21 cellular contexts compared by ENCODE assay signal in the genomic region with DNA sequence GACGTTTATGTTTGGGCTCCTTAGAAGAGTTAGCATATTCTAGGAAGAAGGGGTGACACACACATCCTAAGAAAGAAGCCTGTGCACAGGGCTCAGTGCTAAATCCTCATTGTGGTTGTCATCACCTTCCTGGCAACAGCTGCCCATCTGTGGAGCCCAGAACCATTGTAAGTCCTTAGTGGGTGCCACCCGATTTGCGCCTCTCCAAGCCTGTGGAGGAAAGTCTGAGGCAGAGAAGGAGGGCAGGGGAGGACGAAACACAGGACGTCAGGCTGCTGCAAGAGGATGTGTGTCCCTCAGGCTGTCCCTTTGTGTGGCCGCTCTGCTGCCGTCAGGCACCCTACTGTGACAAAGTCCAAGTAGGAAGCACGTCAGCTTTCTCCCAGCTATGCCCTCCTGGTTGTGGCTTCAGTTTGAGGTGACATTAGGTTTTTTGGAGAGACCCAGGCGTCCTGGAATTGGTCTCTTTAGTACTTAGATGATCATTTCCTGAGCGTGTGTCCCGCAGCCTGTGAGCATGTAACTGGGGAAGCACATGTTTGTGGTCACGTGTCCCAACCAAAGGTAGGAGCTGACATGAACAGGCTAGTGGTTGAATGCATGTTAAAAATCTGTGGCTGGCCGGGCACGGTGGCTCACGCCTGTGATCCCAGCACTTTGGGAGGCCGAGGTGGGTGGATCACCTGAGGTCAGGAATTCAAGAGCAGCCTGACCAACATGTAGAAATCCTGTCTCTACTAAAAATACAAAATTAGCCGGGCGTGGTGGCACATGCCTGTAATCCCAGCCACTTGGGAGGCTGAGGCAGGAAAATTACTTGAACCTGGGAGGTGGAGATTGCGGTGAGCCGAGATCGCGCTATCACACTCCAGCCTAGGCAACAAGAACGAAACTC. TPM values are rescaled to one million over a fixed set of nuclear protein-coding genes. Genes with fewer than 3 reads are reported as not detected.
DNase-seq lines count a peak whose midpoint lies in the region; ATAC-seq and TF ChIP-seq lines count a peak whose summit lies in the region.
"Had no signal": no experiment of that assay in that cellular context is flagged by ENCODE, and none has a peak within 500 bp of the region (broad histone marks: within the 10 kb centered on the region; RNA-seq: fewer than 3 reads in every experiment).

No MANE protein-coding gene starts in this region.

- H3K4me1 ChIP-seq in effector memory CD4-positive, alpha-beta T cell (ENCODE audit: control insufficient read depth, insufficient read depth, low read length, poor library complexity, severe bottlenecking), result peaks cover 30% of the 10 kb centered on the region
- no peaks in the 10 kb centered on the region for H3K4me1 ChIP-seq in endodermal cell (ENCODE audit: control insufficient read depth, insufficient read depth, low read length)
- H3K4me1 ChIP-seq: uterus had no signal

- H3K36me3 Mint-ChIP-seq in activated naive CD4-positive, alpha-beta T cell treated with anti-CD3 and anti-CD28 coated beads, Interleukin-2, amount 50 U/mL, for 24 hours, result peaks cover 20% of the 10 kb centered on the region
- H3K36me3 Mint-ChIP-seq in T-helper 17 cell (ENCODE audit: low read depth) (peaks cover 15% of the 10 kb centered on the region), nephron progenitor cell (ENCODE audit: low read depth) (peaks cover 74% of the 10 kb centered on the region), endodermal cell (ENCODE audit: low read depth) (peaks cover 74% of the 10 kb centered on the region)

- no peaks in the 10 kb centered on the region for H3K9me3 Mint-ChIP-seq in activated naive CD4-positive, alpha-beta T cell treated with anti-CD3 and anti-CD28 coated beads, Interleukin-2, amount 50 U/mL, for 24 hours
- H3K9me3 Mint-ChIP-seq in nephron progenitor cell (no peaks in the 10 kb centered on the region), endodermal cell (no peaks in the 10 kb centered on the region)
- H3K9me3 Mint-ChIP-seq: WTC11 had no signal

- H3K9me3 ChIP-seq in T-helper 17 cell (ENCODE audit: control insufficient read depth, low read length, poor library complexity, severe bottlenecking), result no peaks in the 10 kb centered on the region
- H3K9me3 ChIP-seq in effector memory CD4-positive, alpha-beta T cell (ENCODE audit: control insufficient read depth, low read length), result no peaks in the 10 kb centered on the region
- no peaks in the 10 kb centered on the region for H3K9me3 ChIP-seq in endodermal cell (ENCODE audit: control insufficient read depth, low read length)
- H3K9me3 ChIP-seq: uterus had no signal

- H3K27ac Mint-ChIP-seq in activated naive CD4-positive, alpha-beta T cell treated with anti-CD3 and anti-CD28 coated beads, Interleukin-2, amount 50 U/mL, for 24 hours, result peak overlapping the region; percentile 91
- H3K27ac Mint-ChIP-seq in T-helper 17 cell (peak overlapping the region; percentile 95), nephron progenitor cell (no peak overlapping the region), endodermal cell (no peak overlapping the region)

- H3K9ac ChIP-seq in endodermal cell (ENCODE audit: extremely low read depth, low read length, poor library complexity, severe bottlenecking), result no peak overlapping the region
- H3K9ac ChIP-seq: GM23248 had no signal

- no peaks in the 10 kb centered on the region for H3K27me3 Mint-ChIP-seq in activated naive CD4-positive, alpha-beta T cell treated with anti-CD3 and anti-CD28 coated beads, Interleukin-2, amount 50 U/mL, for 24 hours
- H3K27me3 Mint-ChIP-seq in T-helper 17 cell (no peaks in the 10 kb centered on the region), nephron progenitor cell (ENCODE audit: low read depth, poor library complexity) (peaks cover 3% of the 10 kb centered on the region), endodermal cell (ENCODE audit: insufficient read depth) (no peaks in the 10 kb centered on the region)
- H3K27me3 Mint-ChIP-seq: progenitor cell of endocrine pancreas had no signal

- H3K4me3 Mint-ChIP-seq in activated naive CD4-positive, alpha-beta T cell treated with anti-CD3 and anti-CD28 coated beads, Interleukin-2, amount 50 U/mL, for 24 hours, result no peak overlapping the region
- H3K4me3 Mint-ChIP-seq in T-helper 17 cell, result no peak overlapping the region
- no peak overlapping the region for H3K4me3 Mint-ChIP-seq in nephron progenitor cell
- H3K4me3 Mint-ChIP-seq in endodermal cell, result no peak overlapping the region
- H3K4me3 Mint-ChIP-seq: WTC11 had no signal

- TF ChIP-seq CTCF in GM20000 (IDR thresholded peaks at IDR 0.05; ENCODE audit: extremely low read depth, missing control alignments) (no peak), nephron progenitor cell (IDR thresholded peaks at IDR 0.05) (no peak), endodermal cell (conservative IDR thresholded peaks at IDR 0.05) (no peak)

- no peak for ATAC-seq in T-helper 17 cell
- ATAC-seq: esophagus mucosa, left lobe of liver, WTC11 had no signal

- no peak overlapping the region for H3K4me3 ChIP-seq in effector memory CD4-positive, alpha-beta T cell (ENCODE audit: insufficient read depth, low read depth, low read length, poor library complexity, severe bottlenecking)
- H3K4me3 ChIP-seq in endodermal cell (ENCODE audit: low read length), result no peak overlapping the region
- H3K4me3 ChIP-seq: GM23248, SK-N-MC, uterus had no signal

- WGBS in endodermal cell (ENCODE audit: insufficient coverage in 1 of 2, insufficient read length in 1 of 2), 2 experiments, result 91 to 96% methylated on average over 21 to 23 of the region's 23 CpGs

- peaks cover 29% of the 10 kb centered on the region for H3K36me3 ChIP-seq in effector memory CD4-positive, alpha-beta T cell (ENCODE audit: control insufficient read depth, insufficient read depth, low read length)
- peaks cover 80% of the 10 kb centered on the region for H3K36me3 ChIP-seq in endodermal cell (ENCODE audit: control insufficient read depth, insufficient read depth, low read length)
- H3K36me3 ChIP-seq: uterus had no signal

- H3K27ac ChIP-seq in effector memory CD4-positive, alpha-beta T cell (ENCODE audit: insufficient read depth, low read length, poor library complexity, severe bottlenecking), result peak overlapping the region; percentile 31
- H3K27ac ChIP-seq in endodermal cell (ENCODE audit: low read depth, low read length), result no peak overlapping the region
- H3K27ac ChIP-seq: GM23248, SK-N-MC, uterus had no signal

- peaks cover 58% of the 10 kb centered on the region for H3K4me1 Mint-ChIP-seq in activated naive CD4-positive, alpha-beta T cell treated with anti-CD3 and anti-CD28 coated beads, Interleukin-2, amount 50 U/mL, for 24 hours
- H3K4me1 Mint-ChIP-seq in T-helper 17 cell, result peaks cover 33% of the 10 kb centered on the region
- H3K4me1 Mint-ChIP-seq in nephron progenitor cell, result no peaks in the 10 kb centered on the region
- H3K4me1 Mint-ChIP-seq in endodermal cell, result no peaks in the 10 kb centered on the region
- H3K4me1 Mint-ChIP-seq: WTC11 had no signal

- no peaks in the 10 kb centered on the region for H3K27me3 ChIP-seq in effector memory CD4-positive, alpha-beta T cell (replicated peaks; ENCODE audit: control insufficient read depth, insufficient read depth, low read length, poor library complexity, severe bottlenecking)
- no peaks in the 10 kb centered on the region for H3K27me3 ChIP-seq in endodermal cell (ENCODE audit: control insufficient read depth, insufficient read depth, low read length, poor library complexity, severe bottlenecking)
- H3K27me3 ChIP-seq: uterus had no signal

- DNase-seq in activated naive CD4-positive, alpha-beta T cell treated with Interleukin-2 at 50 U/mL for 16 hours, result no peak
- DNase-seq in T-helper 17 cell (no peak), GM20000 (ENCODE audit: low spot score) (no peak), nephron progenitor cell (no peak), endodermal cell (no peak)
- no peak for DNase-seq in effector memory CD4-positive, alpha-beta T cell
- DNase-seq: effector CD4-positive, alpha-beta T cell; foreskin melanocyte; GM23248; midbrain; NCI-H1048; NCI-H187 treated with DMSO at 0.1 percent for 48 hours; RPMI8226; T1000 had no signal

RNA-seq across cellular contexts. Expression of a gene that starts 10.7 kb away (rescaled TPM):
- total RNA-seq in T-helper 17 cell (10 to 100 TPM; 10.7 to 19.0 TPM), endodermal cell (10 to 100 TPM; 27.4 to 36.8 TPM)
- polyA plus RNA-seq in endodermal cell (2013, experiment 1 of 2), result 34.2 TPM
- 22.5 TPM for polyA plus RNA-seq in endodermal cell (2013, experiment 2 of 2)

RNA-seq across cellular contexts. Expression of a gene that starts 16.2 kb away (rescaled TPM):
- total RNA-seq in T-helper 17 cell, result not detected
- not detected for total RNA-seq in endodermal cell
- polyA plus RNA-seq in endodermal cell (2013, experiment 1 of 2), result not detected
- not detected for polyA plus RNA-seq in endodermal cell (2013, experiment 2 of 2)
- total RNA-seq: esophagus mucosa, GM23248, left lobe of liver, progenitor cell of endocrine pancreas, uterus, WTC11 had no signal
- polyA plus RNA-seq: GM23248 had no signal

Comparison
In these comparisons a context has a peak if more than half of its experiments do, and no peak if none do; other contexts are left out.
1. H3K27ac Mint-ChIP-seq: peak in activated naive CD4-positive, alpha-beta T cell treated with anti-CD3 and anti-CD28 coated beads, Interleukin-2, amount 50 U/mL, for 24 hours (single experiment) and T-helper 17 cell (single experiment); none in nephron progenitor cell (single experiment) and endodermal cell (single experiment).